38 cellular contexts compared by ENCODE assay signal in the genomic region with DNA sequence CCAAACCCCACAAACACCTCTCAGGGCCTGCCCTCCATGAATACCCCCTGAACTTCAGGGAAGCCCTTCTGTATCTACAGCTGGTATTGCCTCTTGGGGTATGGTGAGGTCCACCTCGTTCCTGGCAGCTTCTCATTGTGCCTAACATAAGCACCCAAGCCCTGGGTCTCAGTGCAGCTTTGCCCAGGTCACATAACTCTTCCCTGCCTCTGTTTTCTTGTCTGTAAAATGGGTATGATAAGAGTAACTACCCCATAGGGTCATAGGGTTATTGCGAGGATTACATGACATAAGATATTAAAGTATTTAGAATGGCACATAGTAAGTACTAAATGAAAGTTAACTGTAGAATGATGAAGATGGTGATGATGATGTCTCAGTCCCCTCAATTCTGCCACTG.
"Had no signal": no experiment of that assay in that cellular context is flagged by ENCODE, and none has a peak within 500 bp of the region (broad histone marks: within the 10 kb centered on the region; RNA-seq: fewer than 3 reads in every experiment).

No MANE protein-coding gene starts in this region.

- H3K27me3 ChIP-seq: ascending aorta, cardiac muscle cell had no signal

- H3K4me3 Mint-ChIP-seq: activated B cell treated with CpG ODN at 0.5 μM for 24 hours; activated CD4-positive, alpha-beta memory T cell treated with anti-CD3 and anti-CD28 coated beads, Interleukin-2, amount 10 ng/mL, durations not matched to agents 7 days and 5 days; activated CD4-positive, alpha-beta T cell treated with anti-CD3 and anti-CD28 coated beads for 36 hours; activated CD4-positive, alpha-beta T cell treated with anti-CD3 and anti-CD28 coated beads, Interleukin-2, amount 10 ng/mL, durations not matched to agents 7 days and 5 days; activated CD8-positive, alpha-beta memory T cell treated with anti-CD3 and anti-CD28 coated beads, Interleukin-2, amount 10 ng/mL, durations not matched to agents 7 days and 5 days; activated CD8-positive, alpha-beta T cell treated with anti-CD3 and anti-CD28 coated beads, Interleukin-2, amount 10 ng/mL, durations not matched to agents 7 days and 5 days; activated naive CD4-positive, alpha-beta T cell treated with anti-CD3 and anti-CD28 coated beads, Interleukin-2, amount 10 ng/mL, durations not matched to agents 7 days and 5 days; activated naive CD4-positive, alpha-beta T cell treated with anti-CD3 and anti-CD28 coated beads, Interleukin-2, amount 50 U/mL, for 24 hours; activated naive CD8-positive, alpha-beta T cell; activated naive CD8-positive, alpha-beta T cell treated with anti-CD3 and anti-CD28 coated beads, Interleukin-2, amount 10 ng/mL, durations not matched to agents 7 days and 5 days; activated naive CD8-positive, alpha-beta T cell treated with anti-CD3 and anti-CD28 coated beads, Interleukin-2, amount 50 U/mL, for 24 hours; activated T-cell treated with anti-CD3 and anti-CD28 coated beads, Interleukin-2, amount 50 U/mL, for 24 hours; brain; central memory CD8-positive, alpha-beta T cell; T-helper 1 cell treated with Interleukin-12 subunit alpha and Interleukin-12 subunit beta and Interleukin-4 antibody, amounts not matched to agents 30 μg/mL and 1 μg/mL, for 36 hours; T-helper 2 cell treated with Interferon-gamma antibody and Interleukin-4, amounts not matched to agents 5 μg/mL and 100 μg/mL, for 36 hours had no signal

- DNase-seq: activated B cell treated with CpG ODN at 0.5 μM for 24 hours; activated CD4-positive, alpha-beta memory T cell treated with anti-CD3 and anti-CD28 coated beads, Interleukin-2, amount 10 ng/mL, durations not matched to agents 7 days and 5 days; activated CD4-positive, alpha-beta T cell treated with anti-CD3 and anti-CD28 coated beads for 1 hour; activated CD4-positive, alpha-beta T cell treated with anti-CD3 and anti-CD28 coated beads for 36 hours; activated CD4-positive, alpha-beta T cell treated with anti-CD3 and anti-CD28 coated beads for 48 hours; activated CD4-positive, alpha-beta T cell treated with anti-CD3 and anti-CD28 coated beads, Interleukin-2, amount 10 ng/mL, durations not matched to agents 7 days and 5 days; activated CD4-positive, alpha-beta T cell treated with anti-CD3 and anti-CD28 coated beads, Interleukin-2, amount 50 U/mL, for 48 hours; activated CD8-positive, alpha-beta memory T cell treated with anti-CD3 and anti-CD28 coated beads for 24 hours; activated CD8-positive, alpha-beta memory T cell treated with anti-CD3 and anti-CD28 coated beads, Interleukin-2, amount 10 ng/mL, durations not matched to agents 7 days and 5 days; activated CD8-positive, alpha-beta memory T cell treated with anti-CD3 and anti-CD28 coated beads, Interleukin-2, amount 50 U/mL, for 48 hours; activated CD8-positive, alpha-beta T cell treated with anti-CD3 and anti-CD28 coated beads, Interleukin-2, amount 10 ng/mL, durations not matched to agents 7 days and 5 days; activated effector memory CD4-positive, alpha-beta T cell treated with Interleukin-2 at 50 U/mL for 16 hours; activated gamma-delta T cell; activated naive CD4-positive, alpha-beta T cell treated with anti-CD3 and anti-CD28 coated beads, Interleukin-2, amount 10 ng/mL, durations not matched to agents 7 days and 5 days; activated naive CD4-positive, alpha-beta T cell treated with Interleukin-2 at 50 U/mL for 16 hours; activated naive CD8-positive, alpha-beta T cell treated with anti-CD3 and anti-CD28 coated beads, Interleukin-2, amount 10 ng/mL, durations not matched to agents 7 days and 5 days; activated naive CD8-positive, alpha-beta T cell treated with anti-CD3 and anti-CD28 coated beads, Interleukin-2, amount 50 U/mL, for 24 hours; activated T-cell treated with anti-CD3 and anti-CD28 coated beads, Interleukin-2, amount 50 U/mL, for 24 hours; activated T-cell treated with anti-CD3 and anti-CD28 coated beads, Interleukin-2, amount 50 U/mL, for 48 hours; amygdala; anterior cingulate cortex; caudate nucleus; cerebellar nuclear complex; T-helper 2 cell; T-helper 9 cell had no signal

- H3K9me3 Mint-ChIP-seq: activated B cell treated with CpG ODN at 0.5 μM for 24 hours; activated naive CD4-positive, alpha-beta T cell treated with anti-CD3 and anti-CD28 coated beads, Interleukin-2, amount 50 U/mL, for 24 hours; activated T-cell treated with anti-CD3 and anti-CD28 coated beads, Interleukin-2, amount 50 U/mL, for 24 hours; activated T-helper 2 cell treated with anti-CD3 and anti-CD28 coated beads, Interferon-gamma antibody, Interleukin-2, Interleukin-4, amounts not matched to agents 10 μg/mL and 5 μg/mL and 100 μg/mL, durations not matched to agents 14 hours and 24 hours and 36 hours; T-helper 1 cell treated with Interleukin-12 subunit alpha and Interleukin-12 subunit beta and Interleukin-4 antibody, amounts not matched to agents 30 μg/mL and 1 μg/mL, for 36 hours had no signal

- FAIRE-seq: bronchial epithelial cell, TTC549 had no signal

- H3K27ac Mint-ChIP-seq: activated B cell treated with CpG ODN at 0.5 μM for 24 hours; activated CD4-positive, alpha-beta memory T cell treated with anti-CD3 and anti-CD28 coated beads, Interleukin-2, amount 10 ng/mL, durations not matched to agents 7 days and 5 days; activated CD4-positive, alpha-beta T cell treated with anti-CD3 and anti-CD28 coated beads for 36 hours; activated CD4-positive, alpha-beta T cell treated with anti-CD3 and anti-CD28 coated beads, Interleukin-2, amount 10 ng/mL, durations not matched to agents 7 days and 5 days; activated CD8-positive, alpha-beta memory T cell treated with anti-CD3 and anti-CD28 coated beads, Interleukin-2, amount 10 ng/mL, durations not matched to agents 7 days and 5 days; activated CD8-positive, alpha-beta T cell treated with anti-CD3 and anti-CD28 coated beads, Interleukin-2, amount 10 ng/mL, durations not matched to agents 7 days and 5 days; activated naive CD4-positive, alpha-beta T cell treated with anti-CD3 and anti-CD28 coated beads, Interleukin-2, amount 10 ng/mL, durations not matched to agents 7 days and 5 days; activated naive CD4-positive, alpha-beta T cell treated with anti-CD3 and anti-CD28 coated beads, Interleukin-2, amount 50 U/mL, for 24 hours; activated naive CD8-positive, alpha-beta T cell; activated naive CD8-positive, alpha-beta T cell treated with anti-CD3 and anti-CD28 coated beads, Interleukin-2, amount 10 ng/mL, durations not matched to agents 7 days and 5 days; activated naive CD8-positive, alpha-beta T cell treated with anti-CD3 and anti-CD28 coated beads, Interleukin-2, amount 50 U/mL, for 24 hours; activated T-cell treated with anti-CD3 and anti-CD28 coated beads, Interleukin-2, amount 50 U/mL, for 24 hours; activated T-helper 2 cell treated with anti-CD3 and anti-CD28 coated beads, Interferon-gamma antibody, Interleukin-2, Interleukin-4, amounts not matched to agents 10 μg/mL and 5 μg/mL and 100 μg/mL, durations not matched to agents 14 hours and 24 hours and 36 hours; brain; T-helper 1 cell treated with Interleukin-12 subunit alpha and Interleukin-12 subunit beta and Interleukin-4 antibody, amounts not matched to agents 30 μg/mL and 1 μg/mL, for 36 hours; T-helper 2 cell treated with Interferon-gamma antibody and Interleukin-4, amounts not matched to agents 5 μg/mL and 100 μg/mL, for 36 hours had no signal

- H3K4me1 Mint-ChIP-seq: brain had no signal

- ATAC-seq: activated CD4-positive, alpha-beta T cell treated with anti-CD3 and anti-CD28 coated beads for 36 hours; activated CD4-positive, CD25-positive, alpha-beta regulatory T cell treated with anti-CD3 and anti-CD28 coated beads, Interleukin-2, amount 50 U/mL, for 24 hours; activated CD8-positive, alpha-beta memory T cell treated with anti-CD3 and anti-CD28 coated beads, Interleukin-2, amount 10 ng/mL, durations not matched to agents 7 days and 5 days; activated CD8-positive, alpha-beta T cell treated with anti-CD3 and anti-CD28 coated beads, Interleukin-2, amount 10 ng/mL, durations not matched to agents 7 days and 5 days; activated naive CD8-positive, alpha-beta T cell treated with anti-CD3 and anti-CD28 coated beads, Interleukin-2, amount 50 U/mL, for 24 hours had no signal

- H3K4me1 ChIP-seq: ascending aorta had no signal

- H3K27ac ChIP-seq: ascending aorta, cardiac muscle cell, VCaP had no signal

- H3K27me3 Mint-ChIP-seq: activated B cell treated with CpG ODN at 0.5 μM for 24 hours; activated CD4-positive, alpha-beta memory T cell treated with anti-CD3 and anti-CD28 coated beads, Interleukin-2, amount 10 ng/mL, durations not matched to agents 7 days and 5 days; activated CD4-positive, alpha-beta T cell treated with anti-CD3 and anti-CD28 coated beads for 36 hours; activated CD4-positive, alpha-beta T cell treated with anti-CD3 and anti-CD28 coated beads, Interleukin-2, amount 10 ng/mL, durations not matched to agents 7 days and 5 days; activated CD8-positive, alpha-beta memory T cell treated with anti-CD3 and anti-CD28 coated beads, Interleukin-2, amount 10 ng/mL, durations not matched to agents 7 days and 5 days; activated naive CD4-positive, alpha-beta T cell treated with anti-CD3 and anti-CD28 coated beads, Interleukin-2, amount 10 ng/mL, durations not matched to agents 7 days and 5 days; activated naive CD4-positive, alpha-beta T cell treated with anti-CD3 and anti-CD28 coated beads, Interleukin-2, amount 50 U/mL, for 24 hours; activated naive CD8-positive, alpha-beta T cell; activated naive CD8-positive, alpha-beta T cell treated with anti-CD3 and anti-CD28 coated beads, Interleukin-2, amount 10 ng/mL, durations not matched to agents 7 days and 5 days; activated naive CD8-positive, alpha-beta T cell treated with anti-CD3 and anti-CD28 coated beads, Interleukin-2, amount 50 U/mL, for 24 hours; activated T-cell treated with anti-CD3 and anti-CD28 coated beads, Interleukin-2, amount 50 U/mL, for 24 hours had no signal

- H3K9me3 ChIP-seq: ascending aorta had no signal

- H3K36me3 ChIP-seq: ascending aorta, cardiac muscle cell had no signal

- H3K4me3 ChIP-seq: ascending aorta, cardiac muscle cell had no signal
